8 cellular contexts compared by ENCODE assay signal in the genomic region with DNA sequence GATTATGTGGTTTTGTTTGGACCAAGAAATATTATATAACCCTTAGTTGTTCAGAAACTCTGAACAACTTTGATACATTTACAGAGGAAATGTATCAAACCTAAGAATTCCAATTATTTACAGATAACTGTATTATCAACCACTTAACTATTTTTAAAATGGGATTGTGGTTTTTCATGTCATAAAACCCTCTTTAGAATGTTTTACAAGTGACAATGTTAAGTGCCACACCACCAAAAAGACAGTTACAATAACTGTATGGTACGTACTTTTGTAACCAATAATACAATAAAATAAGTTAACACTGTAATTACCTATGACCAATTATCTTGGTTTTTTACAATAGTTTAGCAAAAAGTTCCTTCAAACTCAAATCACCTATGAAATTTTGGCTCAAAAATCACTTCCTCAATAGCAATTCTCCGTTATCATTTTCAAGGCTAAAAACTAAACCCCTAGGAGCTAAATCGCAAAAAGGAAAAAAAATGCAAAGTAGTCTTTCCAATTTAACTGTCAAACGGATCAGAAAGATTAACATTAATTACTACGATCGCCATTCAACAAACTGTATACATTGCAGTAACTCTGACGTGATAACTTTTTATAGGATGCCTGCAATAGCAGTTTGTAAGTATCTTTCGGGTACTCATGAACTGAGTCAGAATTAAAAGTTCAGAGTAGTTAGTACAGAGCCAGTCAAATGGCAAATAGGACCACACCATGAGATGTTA. TPM values are rescaled to one million over a fixed set of nuclear protein-coding genes. Genes with fewer than 3 reads are reported as not detected.
DNase-seq lines count a peak whose midpoint lies in the region; ATAC-seq, FAIRE-seq and TF ChIP-seq lines count a peak whose summit lies in the region.

No MANE protein-coding gene starts in this region.

- no peak overlapping the region for H3K4me3 Mint-ChIP-seq in activated T-cell treated with anti-CD3 and anti-CD28 coated beads, Interleukin-2, amount 50 U/mL, for 24 hours
- H3K4me3 Mint-ChIP-seq in activated CD4-positive, alpha-beta memory T cell treated with anti-CD3 and anti-CD28 coated beads, Interleukin-2, amount 10 ng/mL, durations not matched to agents 7 days and 5 days, result no peak overlapping the region

- H3K4me1 ChIP-seq in tibial nerve, result peaks cover 0 to 53% (median 26%) of the 10 kb centered on the region in 4 donors

- peaks cover 23% of the 10 kb centered on the region for H3K36me3 Mint-ChIP-seq in activated T-cell treated with anti-CD3 and anti-CD28 coated beads, Interleukin-2, amount 50 U/mL, for 24 hours (ENCODE audit: low read depth)
- H3K36me3 Mint-ChIP-seq in activated CD4-positive, alpha-beta memory T cell treated with anti-CD3 and anti-CD28 coated beads, Interleukin-2, amount 10 ng/mL, durations not matched to agents 7 days and 5 days (ENCODE audit: low read depth), result peaks cover 27% of the 10 kb centered on the region

- H3K4me1 Mint-ChIP-seq in activated T-cell treated with anti-CD3 and anti-CD28 coated beads, Interleukin-2, amount 50 U/mL, for 24 hours (ENCODE audit: low read depth), result peaks cover 6% of the 10 kb centered on the region
- peaks cover 23% of the 10 kb centered on the region for H3K4me1 Mint-ChIP-seq in activated CD4-positive, alpha-beta memory T cell treated with anti-CD3 and anti-CD28 coated beads, Interleukin-2, amount 10 ng/mL, durations not matched to agents 7 days and 5 days

- no peaks in the 10 kb centered on the region for H3K9me3 Mint-ChIP-seq in activated T-cell treated with anti-CD3 and anti-CD28 coated beads, Interleukin-2, amount 50 U/mL, for 24 hours
- no peaks in the 10 kb centered on the region for H3K9me3 Mint-ChIP-seq in activated CD4-positive, alpha-beta memory T cell treated with anti-CD3 and anti-CD28 coated beads, Interleukin-2, amount 10 ng/mL, durations not matched to agents 7 days and 5 days

- TF ChIP-seq EP300 in tibial nerve (IDR thresholded peaks at IDR 0.05), result no peak

- peak overlapping the region in 2 of 4 donors; percentile 99 for H3K27ac ChIP-seq in tibial nerve

- H3K9me3 ChIP-seq in tibial nerve, result no peaks in the 10 kb centered on the region

- POLR2A ChIA-PET in activated CD4-positive, alpha-beta memory T cell treated with anti-CD3 and anti-CD28 coated beads, Interleukin-2, amount 10 ng/mL, durations not matched to agents 7 days and 5 days (lab: Charles Lee), result no interaction called here

- H3K36me3 ChIP-seq in kidney epithelial cell (ENCODE audit: control insufficient read depth, insufficient read depth, low read length) (no peaks in the 10 kb centered on the region), tibial nerve (no peaks in the 10 kb centered on the region)

- FAIRE-seq in RCC 7860 (lab: Jason Lieb, UNC), result no peak

- no peak for TF ChIP-seq CTCF in kidney epithelial cell (IDR thresholded peaks at IDR 0.05; ENCODE audit: insufficient read depth, low read length, poor library complexity, severe bottlenecking)
- no peak for TF ChIP-seq CTCF in tibial nerve (IDR thresholded peaks at IDR 0.05)

- no peak for ATAC-seq in GM21576 (IDR thresholded peaks at IDR 0.05; ENCODE audit: unreplicated experiment)

- TF ChIP-seq POLR2A in tibial nerve (IDR thresholded peaks at IDR 0.05), result no peak

- DNase-seq in activated T-cell treated with anti-CD3 and anti-CD28 coated beads, Interleukin-2, amount 50 U/mL, for 24 hours, result no peak
- DNase-seq in activated T-cell treated with anti-CD3 and anti-CD28 coated beads for 4 hours, result no peak
- DNase-seq in activated CD4-positive, alpha-beta memory T cell treated with anti-CD3 and anti-CD28 coated beads, Interleukin-2, amount 10 ng/mL, durations not matched to agents 7 days and 5 days, result no peak
- no peak for DNase-seq in kidney epithelial cell (ENCODE audit: low read depth)
- DNase-seq in tibial nerve (ENCODE audit: low spot score in 2 of 2), result no peak
- no peak for DNase-seq in NCI-H2227 treated with DMSO at 0.1 percent for 48 hours (lab: John Stamatoyannopoulos, UW)
- no peak for DNase-seq in RCC 7860 (ENCODE audit: low spot score)

- peak overlapping the region; percentile 96 for H3K27ac Mint-ChIP-seq in activated T-cell treated with anti-CD3 and anti-CD28 coated beads, Interleukin-2, amount 50 U/mL, for 24 hours
- H3K27ac Mint-ChIP-seq in activated CD4-positive, alpha-beta memory T cell treated with anti-CD3 and anti-CD28 coated beads, Interleukin-2, amount 10 ng/mL, durations not matched to agents 7 days and 5 days, result peak overlapping the region; percentile 89

- no peaks in the 10 kb centered on the region for H3K27me3 Mint-ChIP-seq in activated T-cell treated with anti-CD3 and anti-CD28 coated beads, Interleukin-2, amount 50 U/mL, for 24 hours
- no peaks in the 10 kb centered on the region for H3K27me3 Mint-ChIP-seq in activated CD4-positive, alpha-beta memory T cell treated with anti-CD3 and anti-CD28 coated beads, Interleukin-2, amount 10 ng/mL, durations not matched to agents 7 days and 5 days

- H3K4me3 ChIP-seq in kidney epithelial cell (ENCODE audit: low read depth, low read length) (peak overlapping the region; percentile 65), tibial nerve (peak overlapping the region; percentile 76 to 95 (median 94))

- no peaks in the 10 kb centered on the region for H3K27me3 ChIP-seq in kidney epithelial cell (ENCODE audit: control insufficient read depth, insufficient read depth, low read length)
- H3K27me3 ChIP-seq in tibial nerve, result no peaks in the 10 kb centered on the region

- WGBS in tibial nerve, 2 donors, result 0 to 2% methylated on average over 8 of the region's 8 CpGs

- CTCF ChIA-PET in activated CD4-positive, alpha-beta memory T cell treated with anti-CD3 and anti-CD28 coated beads, Interleukin-2, amount 10 ng/mL, durations not matched to agents 7 days and 5 days (lab: Charles Lee), result no interaction called here

RNA-seq across cellular contexts. Expression of a gene that starts 1.5 kb away (rescaled TPM):
- 10 to 100 TPM; 67.0 to 71.5 TPM for total RNA-seq in activated CD4-positive, alpha-beta memory T cell treated with anti-CD3 and anti-CD28 coated beads, Interleukin-2, amount 10 ng/mL, durations not matched to agents 7 days and 5 days
- 25.1 and 35.3 TPM in 2 replicates for total RNA-seq in kidney epithelial cell
- 10 to 100 TPM; 78.3 to 94.6 (median 91.4) TPM for total RNA-seq in tibial nerve
